1 cellular context compared by ENCODE assay signal in the genomic region with DNA sequence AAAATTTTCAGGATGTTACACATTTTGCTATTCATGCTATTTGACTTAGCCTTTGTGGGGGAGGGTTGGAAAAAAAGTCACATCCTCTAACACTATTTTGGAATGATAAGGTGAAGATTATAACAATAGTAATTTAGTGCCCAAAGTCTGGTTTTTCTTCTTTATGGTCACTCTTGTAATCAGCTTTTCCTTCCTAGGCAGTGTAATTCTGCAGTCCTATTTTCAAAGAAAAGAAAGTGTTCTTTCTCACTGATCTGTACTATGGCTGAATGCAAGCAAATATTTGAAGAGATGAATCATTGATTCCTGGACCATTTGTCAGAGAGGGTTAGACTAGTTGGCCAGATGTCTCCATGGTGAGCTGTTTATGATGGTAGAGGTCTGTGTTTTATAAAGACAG.
TF ChIP-seq lines count a peak whose summit lies in the region.

No MANE protein-coding gene starts in this region.

TF ChIP-seq in WTC11, 78 proteins besides CTCF, POLR2A, EP300 and RAD21 (continued from another document):
- TF ChIP-seq ZNF532 (CRISPR knock-in tag; IDR thresholded peaks at IDR 0.05; ENCODE audit: borderline replicate concordance) (no peak), MYBL2 (CRISPR knock-in tag; IDR thresholded peaks at IDR 0.05) (no peak)
- TF ChIP-seq, protein P1, sequence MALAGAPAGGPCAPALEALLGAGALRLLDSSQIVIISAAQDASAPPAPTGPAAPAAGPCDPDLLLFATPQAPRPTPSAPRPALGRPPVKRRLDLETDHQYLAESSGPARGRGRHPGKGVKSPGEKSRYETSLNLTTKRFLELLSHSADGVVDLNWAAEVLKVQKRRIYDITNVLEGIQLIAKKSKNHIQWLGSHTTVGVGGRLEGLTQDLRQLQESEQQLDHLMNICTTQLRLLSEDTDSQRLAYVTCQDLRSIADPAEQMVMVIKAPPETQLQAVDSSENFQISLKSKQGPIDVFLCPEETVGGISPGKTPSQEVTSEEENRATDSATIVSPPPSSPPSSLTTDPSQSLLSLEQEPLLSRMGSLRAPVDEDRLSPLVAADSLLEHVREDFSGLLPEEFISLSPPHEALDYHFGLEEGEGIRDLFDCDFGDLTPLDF (CRISPR knock-in tag; IDR thresholded peaks at IDR 0.05) = no peak
TF ChIP-seq in WTC11: peak in this region for 0.
